Comparison of ENCODE assay signal across 1 cellular context in the genomic region with DNA sequence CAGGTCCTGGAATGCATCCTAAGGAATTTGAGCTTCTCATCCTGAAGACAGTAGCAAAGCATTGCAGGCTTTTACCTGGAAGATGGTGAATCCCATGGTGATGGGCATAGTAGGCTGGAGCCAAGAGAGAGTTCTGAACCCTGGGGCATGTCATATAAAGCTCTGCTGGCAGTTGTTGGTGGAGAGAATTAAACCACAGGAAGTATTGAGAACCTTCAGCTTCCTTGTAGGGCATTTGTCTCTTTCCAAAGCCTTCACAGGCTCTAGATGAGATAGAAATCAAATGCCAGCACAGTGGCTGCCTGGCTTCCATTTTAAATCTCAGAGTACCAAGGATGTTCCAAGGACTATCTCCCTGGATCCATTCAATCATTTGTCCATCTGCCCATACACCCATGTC.
TF ChIP-seq lines count a peak whose summit lies in the region.

No MANE protein-coding gene starts in this region.

TF ChIP-seq in IMR-90, 13 proteins besides CTCF, POLR2A, EP300 and RAD21 (continued from another document):
- TF ChIP-seq, protein P1, sequence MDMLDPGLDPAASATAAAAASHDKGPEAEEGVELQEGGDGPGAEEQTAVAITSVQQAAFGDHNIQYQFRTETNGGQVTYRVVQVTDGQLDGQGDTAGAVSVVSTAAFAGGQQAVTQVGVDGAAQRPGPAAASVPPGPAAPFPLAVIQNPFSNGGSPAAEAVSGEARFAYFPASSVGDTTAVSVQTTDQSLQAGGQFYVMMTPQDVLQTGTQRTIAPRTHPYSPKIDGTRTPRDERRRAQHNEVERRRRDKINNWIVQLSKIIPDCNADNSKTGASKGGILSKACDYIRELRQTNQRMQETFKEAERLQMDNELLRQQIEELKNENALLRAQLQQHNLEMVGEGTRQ (IDR thresholded peaks at IDR 0.05; ENCODE audit: low read depth, low read length) = no peak
- TF ChIP-seq BHLHE40 (IDR thresholded peaks at IDR 0.05; ENCODE audit: low read depth, low read length) (no peak), MAFK (IDR thresholded peaks at IDR 0.05; ENCODE audit: low read depth, low read length) (no peak), MAZ (IDR thresholded peaks at IDR 0.05; ENCODE audit: borderline replicate concordance, low read depth, low read length) (no peak), MXI1 (IDR thresholded peaks at IDR 0.05; ENCODE audit: borderline replicate concordance, low read depth, low read length) (no peak), NFE2L2 (IDR thresholded peaks at IDR 0.05; ENCODE audit: low read depth, low read length) (no peak), RCOR1 (IDR thresholded peaks at IDR 0.05; ENCODE audit: insufficient replicate concordance, low read length) (no peak), CHD1 (IDR thresholded peaks at IDR 0.05; ENCODE audit: low read depth, low read length) (no peak), FOS (IDR thresholded peaks at IDR 0.05; ENCODE audit: low read depth, low read length) (no peak)
- TF ChIP-seq, protein P2, sequence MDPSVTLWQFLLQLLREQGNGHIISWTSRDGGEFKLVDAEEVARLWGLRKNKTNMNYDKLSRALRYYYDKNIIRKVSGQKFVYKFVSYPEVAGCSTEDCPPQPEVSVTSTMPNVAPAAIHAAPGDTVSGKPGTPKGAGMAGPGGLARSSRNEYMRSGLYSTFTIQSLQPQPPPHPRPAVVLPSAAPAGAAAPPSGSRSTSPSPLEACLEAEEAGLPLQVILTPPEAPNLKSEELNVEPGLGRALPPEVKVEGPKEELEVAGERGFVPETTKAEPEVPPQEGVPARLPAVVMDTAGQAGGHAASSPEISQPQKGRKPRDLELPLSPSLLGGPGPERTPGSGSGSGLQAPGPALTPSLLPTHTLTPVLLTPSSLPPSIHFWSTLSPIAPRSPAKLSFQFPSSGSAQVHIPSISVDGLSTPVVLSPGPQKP (IDR thresholded peaks at IDR 0.05; ENCODE audit: borderline replicate concordance, low read depth, low read length) = no peak
